ENCODE assay signal across 22 cellular contexts in genomic region chr2:23606196-23606595, GRCh38.
"Had no signal": no experiment of that assay in that cellular context is flagged by ENCODE, and none has a peak within 500 bp of the region (broad histone marks: within the 10 kb centered on the region; RNA-seq: fewer than 3 reads in every experiment).

No MANE protein-coding gene starts in this region.

- H3K27me3 ChIP-seq: foreskin keratinocyte, hepatocyte, pancreas, suprapubic skin, thyroid gland, upper lobe of left lung, uterus had no signal

- DNase-seq: erythroblast; foreskin keratinocyte; kidney; left cardiac atrium; left ventricle myocardium inferior; occipital lobe; pancreas; right cardiac atrium; stimulated activated CD4-positive, alpha-beta T cell treated with anti-CD3 and anti-CD28 coated beads, Interleukin-4, amount 100 ng/mL, for 1 hour; stimulated activated CD8-positive, alpha-beta memory T cell treated with anti-CD3 and anti-CD28 coated beads, Interleukin-4, amount 100 ng/mL, for 48 hours; stimulated activated naive CD8-positive, alpha-beta T cell treated with anti-CD3 and anti-CD28 coated beads, Interleukin-15, Interleukin-2, amounts not matched to agents 100 U/mL and 50 U/mL, for 24 hours; thyroid gland; upper lobe of left lung; uterus had no signal

- H3K36me3 ChIP-seq: left ventricle myocardium inferior, pancreas, suprapubic skin, thyroid gland, upper lobe of left lung, uterus had no signal

- ATAC-seq: left cardiac atrium; naive thymus-derived CD8-positive, alpha-beta T cell; pancreas; stimulated activated effector memory CD8-positive, alpha-beta T cell treated with anti-CD3 and anti-CD28 coated beads, Interleukin-12 subunit alpha, Interleukin-12 subunit beta, amount 100 ng/mL, for 72 hours; stimulated activated naive CD8-positive, alpha-beta T cell treated with anti-CD3 and anti-CD28 coated beads, Interleukin-15, Interleukin-2, amounts not matched to agents 100 U/mL and 50 U/mL, for 24 hours had no signal

- H3K27ac Mint-ChIP-seq: dendritic cell treated with granulocyte-macrophage colony-stimulating factor and Interleukin-4, amounts not matched to agents 40 ng/mL and 50 ng/mL, for 4 days; naive thymus-derived CD8-positive, alpha-beta T cell; progenitor cell of endocrine pancreas; stimulated activated effector memory CD8-positive, alpha-beta T cell treated with anti-CD3 and anti-CD28 coated beads, Interleukin-12 subunit alpha, Interleukin-12 subunit beta, amount 100 ng/mL, for 72 hours had no signal

- H3K4me1 Mint-ChIP-seq: stimulated activated effector memory CD8-positive, alpha-beta T cell treated with anti-CD3 and anti-CD28 coated beads, Interleukin-12 subunit alpha, Interleukin-12 subunit beta, amount 100 ng/mL, for 72 hours had no signal

- H3K4me1 ChIP-seq: left ventricle myocardium inferior, pancreas, suprapubic skin, thyroid gland, upper lobe of left lung, uterus had no signal

- H3K9me3 ChIP-seq: pancreas, suprapubic skin, thyroid gland, uterus had no signal

- H3K4me3 Mint-ChIP-seq: dendritic cell treated with granulocyte-macrophage colony-stimulating factor and Interleukin-4, amounts not matched to agents 40 ng/mL and 50 ng/mL, for 4 days; naive thymus-derived CD8-positive, alpha-beta T cell; stimulated activated effector memory CD8-positive, alpha-beta T cell treated with anti-CD3 and anti-CD28 coated beads, Interleukin-12 subunit alpha, Interleukin-12 subunit beta, amount 100 ng/mL, for 72 hours had no signal

- H3K4me3 ChIP-seq: hepatocyte, left ventricle myocardium inferior, lung, pancreas, smooth muscle cell, suprapubic skin, thyroid gland, upper lobe of left lung, uterus had no signal

- H3K27ac ChIP-seq: foreskin keratinocyte, hepatocyte, left ventricle myocardium inferior, pancreas, suprapubic skin, thyroid gland, upper lobe of left lung, uterus had no signal

- H3K36me3 Mint-ChIP-seq: stimulated activated effector memory CD8-positive, alpha-beta T cell treated with anti-CD3 and anti-CD28 coated beads, Interleukin-12 subunit alpha, Interleukin-12 subunit beta, amount 100 ng/mL, for 72 hours had no signal
